ENCODE assay signal across 15 cellular contexts in the genomic region with DNA sequence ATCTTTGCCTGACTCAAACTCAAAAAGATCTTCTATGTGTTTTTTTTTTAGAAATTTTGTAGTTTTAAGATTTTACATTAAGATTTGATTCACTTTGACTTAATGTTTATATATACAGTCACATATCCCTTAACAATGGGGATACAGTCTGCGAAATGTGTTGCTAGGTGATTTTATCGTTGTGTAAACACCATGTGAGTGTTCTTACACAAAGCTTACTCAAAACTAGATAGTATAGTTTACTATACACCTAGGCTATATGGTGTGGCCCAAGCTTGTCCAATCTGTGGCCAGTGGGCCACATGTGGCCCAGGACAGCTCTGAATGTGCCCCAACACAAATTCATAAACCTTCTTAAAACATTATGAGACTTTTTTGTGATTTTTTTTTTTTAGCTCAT.
"Had no signal": no experiment of that assay in that cellular context is flagged by ENCODE, and none has a peak within 500 bp of the region (broad histone marks: within the 10 kb centered on the region; RNA-seq: fewer than 3 reads in every experiment).

No MANE protein-coding gene starts in this region.

- H3K4me1 ChIP-seq: heart right ventricle, parathyroid adenoma, thyroid gland, uterus had no signal

- ATAC-seq: activated T-cell treated with anti-CD3 and anti-CD28 coated beads, Interleukin-2, amount 50 U/mL, for 72 hours; heart right ventricle; stimulated activated effector memory CD8-positive, alpha-beta T cell treated with anti-CD3 and anti-CD28 coated beads, Interleukin-12 subunit alpha, Interleukin-12 subunit beta, amount 100 ng/mL, for 72 hours had no signal

- H3K9me3 ChIP-seq: thyroid gland, uterus had no signal

- H3K27me3 ChIP-seq: heart right ventricle, thyroid gland, uterus had no signal

- H3K4me3 ChIP-seq: heart right ventricle, skin epidermis, thyroid gland, uterus had no signal

- DNase-seq: activated CD4-positive, alpha-beta memory T cell treated with anti-CD3 and anti-CD28 coated beads for 36 hours; activated CD4-positive, alpha-beta T cell treated with anti-CD3 and anti-CD28 coated beads for 1 hour; activated gamma-delta T cell treated with Interleukin-2 at 50 U/mL for 16 hours; activated naive CD8-positive, alpha-beta T cell treated with anti-CD3 and anti-CD28 coated beads for 36 hours; activated T-cell treated with anti-CD3 and anti-CD28 coated beads, Interleukin-2, amount 50 U/mL, for 72 hours; heart right ventricle; midbrain; naive B cell; retina; thyroid gland; uterus had no signal

- H3K36me3 ChIP-seq: thyroid gland, uterus had no signal

- H3K27ac ChIP-seq: heart right ventricle, parathyroid adenoma, skin epidermis, thyroid gland, uterus had no signal

- H3K9ac ChIP-seq: parathyroid adenoma had no signal

- FAIRE-seq: keratinocyte had no signal

- H3K79me2 ChIP-seq: parathyroid adenoma had no signal

- H2AFZ ChIP-seq: parathyroid adenoma had no signal
